In genomic region chr12:22990501-22990900, GRCh38 we compare ENCODE assay signal across 22 cellular contexts.
DNase-seq lines count a peak whose midpoint lies in the region; ATAC-seq, FAIRE-seq and TF ChIP-seq lines count a peak whose summit lies in the region.
"Had no signal": no experiment of that assay in that cellular context is flagged by ENCODE, and none has a peak within 500 bp of the region (broad histone marks: within the 10 kb centered on the region; RNA-seq: fewer than 3 reads in every experiment).

No MANE protein-coding gene starts in this region.

- H3K36me3 ChIP-seq in adipocyte (ENCODE audit: control insufficient read depth, insufficient read depth, low read length, severe bottlenecking): no peaks in the 10 kb centered on the region
- H3K36me3 ChIP-seq: BLaER1 treated with 17β-estradiol and CSF1 and Interleukin-3, amounts not matched to agents 10 nM and 100 nM had no signal

- no peak overlapping the region for H3K9ac ChIP-seq in adipocyte (ENCODE audit: low read length)
- H3K9ac ChIP-seq: BLaER1 treated with 17β-estradiol and CSF1 and Interleukin-3, amounts not matched to agents 10 nM and 100 nM had no signal

- POLR2A ChIA-PET in HEK293T (lab: Yijun Ruan, JAX): no interaction called here

- no peak for ATAC-seq in GM19395 (IDR thresholded peaks at IDR 0.05; ENCODE audit: unreplicated experiment)
- ATAC-seq: CD8-positive, alpha-beta T cell had no signal

- H3K4me3 ChIP-seq in adipocyte (ENCODE audit: low read length): no peak overlapping the region
- H3K4me3 ChIP-seq: BLaER1 treated with 17β-estradiol and CSF1 and Interleukin-3, amounts not matched to agents 10 nM and 100 nM had no signal

- no peaks in the 10 kb centered on the region for H3K4me1 ChIP-seq in adipocyte (ENCODE audit: control insufficient read depth, insufficient read depth, low read length)
- H3K4me1 ChIP-seq: Caco-2 had no signal

- CTCF ChIA-PET in HEK293T (lab: Yijun Ruan, JAX): no interaction called here

- peak; percentile 8 for DNase-seq in EH (ENCODE audit: low read depth)
- DNase-seq in adipocyte (ENCODE audit: low read depth): peak; percentile 36
- peak; percentile 56 for DNase-seq in fibroblast of gingiva (ENCODE audit: low read depth)
- DNase-seq in HEK293T (ENCODE audit: extremely low spot score): no peak
- DNase-seq in RCC 7860 (ENCODE audit: low spot score): no peak
- no peak for DNase-seq in activated effector memory CD4-positive, alpha-beta T cell treated with anti-CD3 and anti-CD28 coated beads, Interleukin-2, amount 50 U/mL, for 16 hours
- DNase-seq: 8988T; ACHN; AML-193; Caco-2; Calu3; CD4-positive, alpha-beta T cell; CD8-positive, alpha-beta T cell; DMS79 treated with DMSO at 0.1 percent for 48 hours; GF-D8 had no signal

- peaks cover 15% of the 10 kb centered on the region for H3K27me3 ChIP-seq in adipocyte (replicated peaks; ENCODE audit: control insufficient read depth, insufficient read depth, low read length)
- H3K27me3 ChIP-seq: BLaER1 treated with 17β-estradiol and CSF1 and Interleukin-3, amounts not matched to agents 10 nM and 100 nM had no signal

- FAIRE-seq in RCC 7860 (lab: Jason Lieb, UNC): no peak
- FAIRE-seq: A204.1, D721Med, G401.6, GM12891, GM19239 had no signal

- H3K9me3 ChIP-seq in adipocyte (ENCODE audit: control insufficient read depth, low read length): peaks cover 3% of the 10 kb centered on the region
- H3K9me3 ChIP-seq: BLaER1 treated with 17β-estradiol and CSF1 and Interleukin-3, amounts not matched to agents 10 nM and 100 nM; Caco-2 had no signal

TF ChIP-seq in HEK293T, 16 proteins besides CTCF, POLR2A, EP300 and RAD21:
- TF ChIP-seq HDGF (IDR thresholded peaks at IDR 0.05; ENCODE audit: borderline replicate concordance) (no peak), SP1 (IDR thresholded peaks at IDR 0.05) (no peak), L3MBTL2 (conservative IDR thresholded peaks at IDR 0.05) (no peak), FOXM1 (IDR thresholded peaks at IDR 0.05; ENCODE audit: borderline replicate concordance) (no peak), FOXK2 (IDR thresholded peaks at IDR 0.05) (no peak), ELF4 (IDR thresholded peaks at IDR 0.05) (no peak), CTBP1 (IDR thresholded peaks at IDR 0.05; ENCODE audit: borderline replicate concordance) (no peak), PKNOX1 (IDR thresholded peaks at IDR 0.05) (no peak), FOXA1 (IDR thresholded peaks at IDR 0.05) (no peak), NFRKB (IDR thresholded peaks at IDR 0.05) (no peak), LEF1 (IDR thresholded peaks at IDR 0.05; ENCODE audit: borderline replicate concordance) (no peak), ARNT (IDR thresholded peaks at IDR 0.05) (no peak), BHLHE40 (IDR thresholded peaks at IDR 0.05; ENCODE audit: borderline replicate concordance) (no peak), SUZ12 (IDR thresholded peaks at IDR 0.05) (no peak), ZNF384 (IDR thresholded peaks at IDR 0.05) (no peak), TARDBP (IDR thresholded peaks at IDR 0.05) (no peak)

Comparison
In these comparisons a context has a peak if more than half of its experiments do, and no peak if none do; other contexts are left out.
1. DNase-seq: peak in EH (single experiment), adipocyte (single experiment) and fibroblast of gingiva (single experiment); none in HEK293T (single experiment), RCC 7860 (single experiment) and activated effector memory CD4-positive, alpha-beta T cell treated with anti-CD3 and anti-CD28 coated beads, Interleukin-2, amount 50 U/mL, for 16 hours (single experiment).